ENCODE assay signal across 8 cellular contexts in genomic region chr20:13458860-13459451, GRCh38.
A peak's percentile ranks its signal among the peaks of the same experiment; 100 is the strongest.
DNase-seq lines count a peak whose midpoint lies in the region; ATAC-seq lines count a peak whose summit lies in the region.

No MANE protein-coding gene starts in this region.

- DNase-seq in SIG-M5 treated with dmso at 0.1 percent for 504 hours (lab: John Stamatoyannopoulos, UW; ENCODE audit: unreplicated experiment) (peak; percentile 47), SIG-M5 (lab: John Stamatoyannopoulos, UW) (no peak), HS-27A (ENCODE audit: low read depth) (peak; percentile 12), SHP77 (lab: John Stamatoyannopoulos, UW) (peak; percentile 0 to 36), germinal center (ENCODE audit: low spot score) (peak; percentile 54), mucosa of gallbladder (ENCODE audit: low spot score) (no peak)
- DNase-seq in stimulated activated effector memory CD8-positive, alpha-beta T cell treated with anti-CD3 and anti-CD28 coated beads, Interleukin-12 subunit alpha, Interleukin-12 subunit beta, amount 100 ng/mL, for 72 hours (ENCODE audit: low spot score in 2 of 2), result no peak

- no peaks in the 10 kb centered on the region for H3K9me3 Mint-ChIP-seq in stimulated activated effector memory CD8-positive, alpha-beta T cell treated with anti-CD3 and anti-CD28 coated beads, Interleukin-12 subunit alpha, Interleukin-12 subunit beta, amount 100 ng/mL, for 72 hours

- H3K27ac Mint-ChIP-seq in stimulated activated effector memory CD8-positive, alpha-beta T cell treated with anti-CD3 and anti-CD28 coated beads, Interleukin-12 subunit alpha, Interleukin-12 subunit beta, amount 100 ng/mL, for 72 hours, result no peak overlapping the region

- no peak overlapping the region for H3K4me3 Mint-ChIP-seq in stimulated activated effector memory CD8-positive, alpha-beta T cell treated with anti-CD3 and anti-CD28 coated beads, Interleukin-12 subunit alpha, Interleukin-12 subunit beta, amount 100 ng/mL, for 72 hours

- no peaks in the 10 kb centered on the region for H3K36me3 Mint-ChIP-seq in stimulated activated effector memory CD8-positive, alpha-beta T cell treated with anti-CD3 and anti-CD28 coated beads, Interleukin-12 subunit alpha, Interleukin-12 subunit beta, amount 100 ng/mL, for 72 hours

- no peaks in the 10 kb centered on the region for H3K4me1 Mint-ChIP-seq in stimulated activated effector memory CD8-positive, alpha-beta T cell treated with anti-CD3 and anti-CD28 coated beads, Interleukin-12 subunit alpha, Interleukin-12 subunit beta, amount 100 ng/mL, for 72 hours

- ATAC-seq in GM21528 (IDR thresholded peaks at IDR 0.05; ENCODE audit: low FRiP score, unreplicated experiment), result peak; percentile 95
- peak; percentile 51 for ATAC-seq in stimulated activated effector memory CD8-positive, alpha-beta T cell treated with anti-CD3 and anti-CD28 coated beads, Interleukin-12 subunit alpha, Interleukin-12 subunit beta, amount 100 ng/mL, for 72 hours

Comparison
In these comparisons a context has a peak if more than half of its experiments do, and no peak if none do; other contexts are left out.
1. DNase-seq: peak in SIG-M5 treated with dmso at 0.1 percent for 504 hours (single experiment), HS-27A (single experiment), SHP77 (2 of 2) and germinal center (single experiment); none in SIG-M5 (single experiment), stimulated activated effector memory CD8-positive, alpha-beta T cell treated with anti-CD3 and anti-CD28 coated beads, Interleukin-12 subunit alpha, Interleukin-12 subunit beta, amount 100 ng/mL, for 72 hours (0 of 2) and mucosa of gallbladder (single experiment).